23 cellular contexts compared by ENCODE assay signal in genomic region chr15:70065006-70065722, GRCh38. TPM values are rescaled to one million over a fixed set of nuclear protein-coding genes. Genes with fewer than 3 reads are reported as not detected.
A peak's percentile ranks its signal among the peaks of the same experiment; 100 is the strongest.
DNase-seq lines count a peak whose midpoint lies in the region; ATAC-seq, FAIRE-seq and TF ChIP-seq lines count a peak whose summit lies in the region.
"Had no signal": no experiment of that assay in that cellular context is flagged by ENCODE, and none has a peak within 500 bp of the region (broad histone marks: within the 10 kb centered on the region; RNA-seq: fewer than 3 reads in every experiment).

No MANE protein-coding gene starts in this region.

- no peak overlapping the region for H3K4me3 ChIP-seq in right lobe of liver
- H3K4me3 ChIP-seq in small intestine (ENCODE audit: low read depth in 1 of 2, low read length in 2 of 2) = no peak overlapping the region
- H3K4me3 ChIP-seq: breast epithelium, suprapubic skin had no signal

- FAIRE-seq in small intestine (lab: Jason Lieb, UNC) = no peak
- FAIRE-seq: kidney, RCC 7860 had no signal

- no peak for TF ChIP-seq CTCF in Calu3 (IDR thresholded peaks at IDR 0.05; ENCODE audit: unreplicated experiment)
- TF ChIP-seq CTCF in right lobe of liver (IDR thresholded peaks at IDR 0.05) = no peak

- H3K27me3 Mint-ChIP-seq in Calu3 (ENCODE audit: unreplicated experiment) = no peaks in the 10 kb centered on the region
- H3K27me3 Mint-ChIP-seq: activated CD4-positive, alpha-beta T cell treated with anti-CD3 and anti-CD28 coated beads, Interleukin-2, amount 10 ng/mL, durations not matched to agents 7 days and 5 days; activated T-helper 17 cell treated with anti-CD3 and anti-CD28 coated beads, Interleukin-2, amount 50 U/mL, for 72 hours; T-helper 17 cell had no signal

- peaks cover 14% of the 10 kb centered on the region for H3K36me3 Mint-ChIP-seq in Calu3 (ENCODE audit: insufficient read depth, unreplicated experiment)

- H3K27ac ChIP-seq in right lobe of liver = peak overlapping the region in 1 of 3 donors; percentile 6
- H3K27ac ChIP-seq in small intestine (ENCODE audit: low read depth in 1 of 2, low read length in 1 of 2) = peak overlapping the region; percentile 21 to 32
- H3K27ac ChIP-seq: breast epithelium, suprapubic skin had no signal

- peaks cover 27% of the 10 kb centered on the region for H3K4me1 Mint-ChIP-seq in Calu3 (ENCODE audit: low read depth, unreplicated experiment)
- H3K4me1 Mint-ChIP-seq: activated CD4-positive, alpha-beta T cell treated with anti-CD3 and anti-CD28 coated beads, Interleukin-2, amount 10 ng/mL, durations not matched to agents 7 days and 5 days; natural killer cell had no signal

- H3K9me3 ChIP-seq in right lobe of liver (no peaks in the 10 kb centered on the region), small intestine (ENCODE audit: control insufficient read depth, low read depth) (no peaks in the 10 kb centered on the region)
- H3K9me3 ChIP-seq: breast epithelium, suprapubic skin had no signal

- WGBS in right lobe of liver (ENCODE audit: insufficient coverage, low coverage, low lambda C conversion rate, missing lambda C conversion rate) = 20% methylated on average over 1 of the region's 6 CpGs
- 19 to 61% (median 47%) methylated on average over 6 of the region's 6 CpGs for WGBS in small intestine, 3 donors

- CTCF ChIA-PET in Calu3 (lab: Charles Lee) = interaction anchor here (0.6 to 2.2 kb wide), 4 partner anchors 26 to 511 kb away, joined by 3 to 8 read pairs (median 4); partner anchors contain the start of gene TLE3

- H3K4me3 Mint-ChIP-seq in Calu3 (ENCODE audit: low read depth, unreplicated experiment) = no peak overlapping the region
- H3K4me3 Mint-ChIP-seq: activated CD4-positive, alpha-beta T cell treated with anti-CD3 and anti-CD28 coated beads, Interleukin-2, amount 10 ng/mL, durations not matched to agents 7 days and 5 days; activated T-helper 17 cell treated with anti-CD3 and anti-CD28 coated beads, Interleukin-2, amount 50 U/mL, for 72 hours; natural killer cell; T-helper 17 cell had no signal

- ATAC-seq in right lobe of liver (peak; percentile 86 to 96 (median 90)), HG03039 (IDR thresholded peaks at IDR 0.05; ENCODE audit: unreplicated experiment) (no peak)
- ATAC-seq: activated T-helper 17 cell treated with anti-CD3 and anti-CD28 coated beads, Interleukin-2, amount 50 U/mL, for 72 hours; HCT116; natural killer cell; T-helper 17 cell had no signal

- H3K27me3 ChIP-seq in right lobe of liver = no peaks in the 10 kb centered on the region
- no peaks in the 10 kb centered on the region for H3K27me3 ChIP-seq in small intestine (ENCODE audit: control insufficient read depth in 2 of 2, insufficient read depth in 2 of 2, low read length in 2 of 2)
- H3K27me3 ChIP-seq: breast epithelium, suprapubic skin had no signal

- no peak for TF ChIP-seq POLR2A in right lobe of liver (IDR thresholded peaks at IDR 0.05)

- H3K27ac Mint-ChIP-seq in Calu3 (ENCODE audit: unreplicated experiment) = peak overlapping the region; percentile 56
- H3K27ac Mint-ChIP-seq: activated CD4-positive, alpha-beta T cell treated with anti-CD3 and anti-CD28 coated beads, Interleukin-2, amount 10 ng/mL, durations not matched to agents 7 days and 5 days; activated T-helper 17 cell treated with anti-CD3 and anti-CD28 coated beads, Interleukin-2, amount 50 U/mL, for 72 hours; natural killer cell; T-helper 17 cell had no signal

- H3K36me3 ChIP-seq in right lobe of liver (peaks cover 0 to 40% (median 5%) of the 10 kb centered on the region in 4 donors), small intestine (ENCODE audit: control insufficient read depth in 2 of 2, insufficient read depth in 2 of 2, low read length in 2 of 2) (peaks cover 8 to 13% of the 10 kb centered on the region in 2 donors)

- intact Hi-C loops in Calu3 (cut with micrococcal nuclease; ENCODE audit: unreplicated experiment) (loop anchor here (2.0 to 10.0 kb wide), 2 partner anchors 28 to 310 kb away; no protein-coding TSS in a partner anchor), right lobe of liver (cut with DNase I) (no loop called here)

- no TSS peak for BruUV-seq in Calu3 (replicated peaks; lab: Mats Ljungman, UMichigan)

- no peaks in the 10 kb centered on the region for H3K9me3 Mint-ChIP-seq in Calu3 (ENCODE audit: low read depth, unreplicated experiment)
- H3K9me3 Mint-ChIP-seq: activated CD4-positive, alpha-beta T cell treated with anti-CD3 and anti-CD28 coated beads, Interleukin-2, amount 10 ng/mL, durations not matched to agents 7 days and 5 days; activated T-helper 17 cell treated with anti-CD3 and anti-CD28 coated beads, Interleukin-2, amount 50 U/mL, for 72 hours; natural killer cell had no signal

- peaks cover 0 to 35% (median 14%) of the 10 kb centered on the region in 4 donors for H3K4me1 ChIP-seq in right lobe of liver
- H3K4me1 ChIP-seq in small intestine (ENCODE audit: control insufficient read depth in 2 of 2, insufficient read depth in 1 of 2, low read depth in 1 of 2, low read length in 1 of 2) = peaks cover 0 to 17% of the 10 kb centered on the region in 2 donors
- H3K4me1 ChIP-seq: breast epithelium had no signal

- DNase-seq in Calu3 = peak; percentile 36
- peak; percentile 4 for DNase-seq in NCI-H2029 treated with DMSO at 0.1 percent for 48 hours (lab: John Stamatoyannopoulos, UW)
- DNase-seq in right lobe of liver = peak; percentile 70 to 89 (median 82)
- peak; percentile 90 for DNase-seq in small intestine
- no peak for DNase-seq in stimulated activated CD4-positive, alpha-beta T cell treated with anti-CD3 and anti-CD28 coated beads, Interleukin-4, amount 100 ng/mL, for 1 hour
- no peak for DNase-seq in islet precursor cell
- DNase-seq: activated CD4-positive, alpha-beta T cell treated with anti-CD3 and anti-CD28 coated beads, Interleukin-2, amount 10 ng/mL, durations not matched to agents 7 days and 5 days; cortex of kidney; DMS53; GF-D8; Kasumi-1; kidney; natural killer cell; NCI-H1092; NCI-H1930; NCI-H446 treated with DMSO at 0.1 percent for 48 hours; T-helper 17 cell had no signal

RNA-seq across cellular contexts. Expression of gene TLE3, which starts 32.6 kb away (rescaled TPM):
- total RNA-seq in Calu3 (2022) (53.5 and 54.8 TPM in 2 replicates), right lobe of liver (10 to 100 TPM in 5 of 6 experiments, 1 to 10 TPM in 1; 8.9 to 38.2 (median 21.2) TPM)
- 10 to 100 TPM; 14.3 to 22.2 (median 14.6) TPM for polyA plus RNA-seq in small intestine

Comparison
In these comparisons a context has a peak if more than half of its experiments do, and no peak if none do; other contexts are left out.
1. DNase-seq: peak in Calu3 (single experiment), NCI-H2029 treated with DMSO at 0.1 percent for 48 hours (single experiment), right lobe of liver (3 of 3) and small intestine (single experiment); none in stimulated activated CD4-positive, alpha-beta T cell treated with anti-CD3 and anti-CD28 coated beads, Interleukin-4, amount 100 ng/mL, for 1 hour (single experiment) and islet precursor cell (single experiment).